In genomic region chr16:88819126-88819525, GRCh38 we compare ENCODE assay signal across 18 cellular contexts. TPM values are rescaled to one million over a fixed set of nuclear protein-coding genes. Genes with fewer than 3 reads are reported as not detected.
A peak's percentile ranks its signal among the peaks of the same experiment; 100 is the strongest.
DNase-seq lines count a peak whose midpoint lies in the region; ATAC-seq, FAIRE-seq and TF ChIP-seq lines count a peak whose summit lies in the region.
"Had no signal": no experiment of that assay in that cellular context is flagged by ENCODE, and none has a peak within 500 bp of the region (broad histone marks: within the 10 kb centered on the region; RNA-seq: fewer than 3 reads in every experiment).

No MANE protein-coding gene starts in this region.

- no peak overlapping the region for H4K5ac ChIP-seq in H1 (ENCODE audit: insufficient read length, low read depth, low read length)

- no peak for ATAC-seq in activated T-cell treated with anti-CD3 and anti-CD28 coated beads, Interleukin-2, amount 50 U/mL, for 72 hours (replicated peaks in 1 of 2)
- ATAC-seq in activated T-cell treated with anti-CD3 and anti-CD28 coated beads, Interleukin-2, amount 50 U/mL, for 4 hours, result no peak
- no peak for ATAC-seq in HG03135 (IDR thresholded peaks at IDR 0.05; ENCODE audit: unreplicated experiment)
- ATAC-seq: HCT116 had no signal

- H3K79me1 ChIP-seq in H1 (ENCODE audit: low read depth, low read length), result no peaks in the 10 kb centered on the region

- TF ChIP-seq CTCF in NB4 (IDR thresholded peaks at IDR 0.05; ENCODE audit: low read depth, low read length) (no peak), H1 (IDR thresholded peaks at IDR 0.05; ENCODE audit: control extremely low read depth in 1 of 3, insufficient read depth in 1 of 3, low read depth in 1 of 3, low read length in 3 of 3) (no peak)

- no peak for TF ChIP-seq RAD21 in H1 (IDR thresholded peaks at IDR 0.05 in 1 of 2, conservative IDR thresholded peaks at IDR 0.05 in 1 of 2; ENCODE audit: low read depth in 2 of 2, low read length in 2 of 2)

- H2BK12ac ChIP-seq in H1 (ENCODE audit: low read depth, low read length), result no peak overlapping the region

- H4K20me1 ChIP-seq in H1 (replicated peaks in 1 of 2; ENCODE audit: control insufficient read depth in 1 of 2, insufficient read depth in 2 of 2, low read length in 2 of 2), result peaks cover 0 to 3% of the 10 kb centered on the region in 2 experiments

- no peak overlapping the region for H2AK5ac ChIP-seq in H1 (ENCODE audit: low read depth, low read length)

- H3K79me2 ChIP-seq in H1 (ENCODE audit: control insufficient read depth in 1 of 2, insufficient read depth in 2 of 2, low read length in 2 of 2), result no peaks in the 10 kb centered on the region

- DNase-seq in activated T-cell treated with anti-CD3 and anti-CD28 coated beads, Interleukin-2, amount 50 U/mL, for 72 hours, result no peak
- DNase-seq in activated T-cell treated with anti-CD3 and anti-CD28 coated beads, Interleukin-2, amount 50 U/mL, for 4 hours, result no peak
- DNase-seq in NB4 (ENCODE audit: low read depth) (peak; percentile 55), H1 (ENCODE audit: low read depth in 1 of 2, low spot score in 2 of 2) (no peak), hypothalamus (lab: John Stamatoyannopoulos, UW) (no peak)
- DNase-seq: 8988T; AML-193; Caco-2; CD8-positive, alpha-beta memory T cell; DND-41; GDM1 had no signal

- no peak overlapping the region for H2AFZ ChIP-seq in H1 (ENCODE audit: low read length)

- H2BK20ac ChIP-seq in H1 (ENCODE audit: low read length), result no peak overlapping the region

- no peak overlapping the region for H2BK15ac ChIP-seq in H1 (ENCODE audit: low read length)

- no peak overlapping the region for H3K56ac ChIP-seq in H1 (replicated peaks; ENCODE audit: insufficient read length, low read depth, low read length)

- H3K36me3 Mint-ChIP-seq in activated T-cell treated with anti-CD3 and anti-CD28 coated beads, Interleukin-2, amount 50 U/mL, for 72 hours (ENCODE audit: insufficient read depth in 2 of 2), result no peaks in the 10 kb centered on the region
- H3K36me3 Mint-ChIP-seq in activated T-cell treated with anti-CD3 and anti-CD28 coated beads, Interleukin-2, amount 50 U/mL, for 4 hours (ENCODE audit: insufficient read depth), result peaks cover 3% of the 10 kb centered on the region
- H3K36me3 Mint-ChIP-seq: IgD-negative memory B cell had no signal

- H3K4me2 ChIP-seq in H1 (ENCODE audit: insufficient read depth in 1 of 2, low read depth in 2 of 2, low read length in 2 of 2), result no peak overlapping the region
- H3K4me2 ChIP-seq: BLaER1 had no signal

- no peak overlapping the region for H4K91ac ChIP-seq in H1 (replicated peaks; ENCODE audit: insufficient read length, low read length)

- H2BK120ac ChIP-seq in H1 (replicated peaks; ENCODE audit: low read depth, low read length), result no peak overlapping the region

- no peaks in the 10 kb centered on the region for H3K4me1 Mint-ChIP-seq in activated T-cell treated with anti-CD3 and anti-CD28 coated beads, Interleukin-2, amount 50 U/mL, for 72 hours (ENCODE audit: low read depth)
- no peaks in the 10 kb centered on the region for H3K4me1 Mint-ChIP-seq in activated T-cell treated with anti-CD3 and anti-CD28 coated beads, Interleukin-2, amount 50 U/mL, for 4 hours (ENCODE audit: low read depth)
- H3K4me1 Mint-ChIP-seq: CD8-positive, alpha-beta memory T cell; IgD-negative memory B cell had no signal

- H3K27ac Mint-ChIP-seq in activated T-cell treated with anti-CD3 and anti-CD28 coated beads, Interleukin-2, amount 50 U/mL, for 72 hours, result peak overlapping the region; percentile 68
- H3K27ac Mint-ChIP-seq: IgD-negative memory B cell had no signal

- H3K27ac ChIP-seq in H1 (ENCODE audit: low read depth, low read length), result no peak overlapping the region
- H3K27ac ChIP-seq: BLaER1 had no signal

- H3K4me3 Mint-ChIP-seq in activated T-cell treated with anti-CD3 and anti-CD28 coated beads, Interleukin-2, amount 50 U/mL, for 72 hours, result no peak overlapping the region
- H3K4me3 Mint-ChIP-seq in activated T-cell treated with anti-CD3 and anti-CD28 coated beads, Interleukin-2, amount 50 U/mL, for 4 hours, result no peak overlapping the region
- H3K4me3 Mint-ChIP-seq: CD8-positive, alpha-beta memory T cell; IgD-negative memory B cell had no signal

- H3K14ac ChIP-seq in H1 (ENCODE audit: insufficient read length), result no peak overlapping the region

- TF ChIP-seq POLR2A in NB4 (IDR thresholded peaks at IDR 0.05; ENCODE audit: extremely low read depth, insufficient read length) (no peak), H1 (IDR thresholded peaks at IDR 0.05; ENCODE audit: control extremely low read depth in 1 of 2, low read depth in 2 of 2, low read length in 2 of 2) (no peak)

- POLR2A ChIA-PET in H1 (lab: Charles Lee; ENCODE audit: partially characterized antibody), result interaction anchor here (0.9 to 9.0 kb wide), 3 partner anchors 7 to 14 kb away, joined by 3 to 77 read pairs (median 4); partner anchors contain the start of gene APRT

- H3K4ac ChIP-seq in H1 (replicated peaks; ENCODE audit: insufficient read length, low read depth, low read length), result no peak overlapping the region

- no peak overlapping the region for H3K4me3 ChIP-seq in NB4 (ENCODE audit: low read depth, low read length)
- H3K4me3 ChIP-seq in H1 (ENCODE audit: extremely low read depth in 1 of 4, insufficient read depth in 2 of 4, low read depth in 3 of 4, low read length in 4 of 4), result no peak overlapping the region
- H3K4me3 ChIP-seq: BLaER1 had no signal

- no peaks in the 10 kb centered on the region for H3K23me2 ChIP-seq in H1 (ENCODE audit: low read depth, low read length)

- no peaks in the 10 kb centered on the region for H3K4me1 ChIP-seq in H1 (replicated peaks in 1 of 4; ENCODE audit: control insufficient read depth in 3 of 4, insufficient read depth in 4 of 4, low read length in 3 of 4)
- H3K4me1 ChIP-seq: Caco-2 had no signal

- TF ChIP-seq EP300 in H1 (IDR thresholded peaks at IDR 0.05; ENCODE audit: borderline replicate concordance in 1 of 2, low read depth in 2 of 2, low read length in 2 of 2), result no peak

- no peak overlapping the region for H2BK5ac ChIP-seq in H1 (ENCODE audit: low read depth, low read length)

- H3K9me3 ChIP-seq in H1 (ENCODE audit: insufficient read depth in 2 of 2, low read depth in 1 of 2, low read length in 1 of 2), result no peaks in the 10 kb centered on the region
- H3K9me3 ChIP-seq: BLaER1, Caco-2 had no signal

- 88% methylated on average over 13 of the region's 16 CpGs; no CpG with 5 or more reads in 1 of the 2 experiments for WGBS in H1 (ENCODE audit: extremely low coverage in 1 of 2, insufficient coverage in 1 of 2, insufficient read length in 1 of 2, insufficient replicate concordance in 2 of 2, low coverage in 1 of 2, low lambda C conversion rate in 2 of 2, missing lambda C conversion rate in 1 of 2), 2 experiments

- H3K27me3 Mint-ChIP-seq in activated T-cell treated with anti-CD3 and anti-CD28 coated beads, Interleukin-2, amount 50 U/mL, for 72 hours (ENCODE audit: low read depth), result no peaks in the 10 kb centered on the region
- no peaks in the 10 kb centered on the region for H3K27me3 Mint-ChIP-seq in activated T-cell treated with anti-CD3 and anti-CD28 coated beads, Interleukin-2, amount 50 U/mL, for 4 hours (ENCODE audit: low read depth)
- H3K27me3 Mint-ChIP-seq: CD8-positive, alpha-beta memory T cell; IgD-negative memory B cell had no signal

- no peak for FAIRE-seq in H1 (lab: Jason Lieb, UNC)
- FAIRE-seq: GM12892, GM19239, H54 had no signal

- H4K8ac ChIP-seq in H1 (ENCODE audit: extremely low read depth, insufficient read depth, low read length), result peak overlapping the region; percentile 68; the same call in 1 of the 2 replicates

- H3K18ac ChIP-seq in H1 (ENCODE audit: extremely low read depth, low read length), result no peak overlapping the region

- CTCF ChIA-PET in H1 (lab: Charles Lee; ENCODE audit: partially characterized antibody), result interaction anchor here (0.6 to 2.2 kb wide), 10 partner anchors 11 to 348 kb away, joined by 3 to 6 read pairs (median 3); no protein-coding TSS in a partner anchor

- no peaks in the 10 kb centered on the region for H3K36me3 ChIP-seq in H1 (ENCODE audit: control insufficient read depth in 2 of 4, insufficient read depth in 4 of 4, low read length in 3 of 4)

- H3K9ac ChIP-seq in H1 (replicated peaks in 1 of 4; ENCODE audit: extremely low read depth in 1 of 4, low read depth in 3 of 4, low read length in 3 of 4), result no peak overlapping the region
- H3K9ac ChIP-seq: BLaER1 had no signal

- no peaks in the 10 kb centered on the region for H3K27me3 ChIP-seq in H1 (replicated peaks in 1 of 4; ENCODE audit: control insufficient read depth in 3 of 4, extremely low read depth in 1 of 4, insufficient read depth in 3 of 4, low read length in 3 of 4)
- H3K27me3 ChIP-seq: BLaER1 had no signal

- no peak overlapping the region for H3K23ac ChIP-seq in H1 (ENCODE audit: insufficient read length)

- no peaks in the 10 kb centered on the region for H3K9me3 Mint-ChIP-seq in activated T-cell treated with anti-CD3 and anti-CD28 coated beads, Interleukin-2, amount 50 U/mL, for 72 hours
- no peaks in the 10 kb centered on the region for H3K9me3 Mint-ChIP-seq in activated T-cell treated with anti-CD3 and anti-CD28 coated beads, Interleukin-2, amount 50 U/mL, for 4 hours
- H3K9me3 Mint-ChIP-seq: CD8-positive, alpha-beta memory T cell; IgD-negative memory B cell had no signal

RNA-seq across cellular contexts. Expression of gene APRT, which starts 7.4 kb away (rescaled TPM):
- 100 to 1,000 TPM; 116 to 139 TPM for total RNA-seq in activated T-cell treated with anti-CD3 and anti-CD28 coated beads, Interleukin-2, amount 50 U/mL, for 72 hours
- total RNA-seq in activated T-cell treated with anti-CD3 and anti-CD28 coated beads, Interleukin-2, amount 50 U/mL, for 4 hours, result 100 to 1,000 TPM; 534 to 566 (median 566) TPM
- 221 and 244 TPM in 2 replicates for total RNA-seq in H1 (2021; fragmentation: NEBNext Ultra II Directional; extraction: Animal tissue kit (Norgen Biotek cat#: 25700))
- 267 and 272 TPM in 2 replicates for polyA plus RNA-seq in H1 (2011; rRNA removed)
- polyA plus RNA-seq in H1 (2011; cell fraction: cytosol; rRNA removed), result 183 TPM
- polyA plus RNA-seq in H1 (2011; cell fraction: nucleus; rRNA removed), result 229 TPM
- polyA plus RNA-seq in H1 (2012, experiment 1 of 2), result 277 to 336 TPM (median 307 TPM) in 4 replicates
- polyA plus RNA-seq in H1 (2012, experiment 2 of 2), result 319 TPM
- polyA plus RNA-seq in H1 (2013, experiment 1 of 2), result 268 TPM
- 292 TPM for polyA plus RNA-seq in H1 (2013, experiment 2 of 2)
- polyA minus RNA-seq in H1 (2011; rRNA and poly(A)+ RNA removed), result 35.1 and 46.4 TPM in 2 replicates
- polyA minus RNA-seq in H1 (2011; cell fraction: cytosol; rRNA and poly(A)+ RNA removed), result 153 TPM
- polyA minus RNA-seq in H1 (2011; cell fraction: nucleus; rRNA and poly(A)+ RNA removed), result 113 TPM

RNA-seq across cellular contexts. Expression of gene CDT1, which starts 15.5 kb away (rescaled TPM):
- 100 to 1,000 TPM; 167 to 172 TPM for total RNA-seq in activated T-cell treated with anti-CD3 and anti-CD28 coated beads, Interleukin-2, amount 50 U/mL, for 72 hours
- total RNA-seq in activated T-cell treated with anti-CD3 and anti-CD28 coated beads, Interleukin-2, amount 50 U/mL, for 4 hours, result 10 to 100 TPM; 81.0 to 96.4 (median 87.2) TPM
- total RNA-seq in H1 (2021; fragmentation: NEBNext Ultra II Directional; extraction: Animal tissue kit (Norgen Biotek cat#: 25700)), result 95.4 and 96.5 TPM in 2 replicates
- 76.7 and 141 TPM in 2 replicates for polyA plus RNA-seq in H1 (2011; rRNA removed)
- polyA plus RNA-seq in H1 (2011; cell fraction: cytosol; rRNA removed), result 58.9 TPM
- polyA plus RNA-seq in H1 (2011; cell fraction: nucleus; rRNA removed), result 87.0 TPM
- 38.0 to 88.5 TPM (median 80.4 TPM) in 4 replicates for polyA plus RNA-seq in H1 (2012, experiment 1 of 2)
- polyA plus RNA-seq in H1 (2012, experiment 2 of 2), result 81.9 TPM
- 43.2 TPM for polyA plus RNA-seq in H1 (2013, experiment 1 of 2)
- 40.8 TPM for polyA plus RNA-seq in H1 (2013, experiment 2 of 2)
- 33.2 and 36.2 TPM in 2 replicates for polyA minus RNA-seq in H1 (2011; rRNA and poly(A)+ RNA removed)
- polyA minus RNA-seq in H1 (2011; cell fraction: cytosol; rRNA and poly(A)+ RNA removed), result 144 TPM
- 89.1 TPM for polyA minus RNA-seq in H1 (2011; cell fraction: nucleus; rRNA and poly(A)+ RNA removed)

RNA-seq across cellular contexts. Expression of gene PIEZO1, which starts 34.1 kb away (rescaled TPM):
- total RNA-seq in activated T-cell treated with anti-CD3 and anti-CD28 coated beads, Interleukin-2, amount 50 U/mL, for 72 hours, result 100 to 1,000 TPM in 1 of 2 donors, 10 to 100 TPM in 1; 94.1 to 141 TPM
- total RNA-seq in activated T-cell treated with anti-CD3 and anti-CD28 coated beads, Interleukin-2, amount 50 U/mL, for 4 hours, result 100 to 1,000 TPM; 116 to 171 (median 139) TPM
- 63.6 and 67.5 TPM in 2 replicates for total RNA-seq in H1 (2021; fragmentation: NEBNext Ultra II Directional; extraction: Animal tissue kit (Norgen Biotek cat#: 25700))
- polyA plus RNA-seq in H1 (2011; rRNA removed), result 42.3 and 62.6 TPM in 2 replicates
- 43.1 TPM for polyA plus RNA-seq in H1 (2011; cell fraction: cytosol; rRNA removed)
- 361 TPM for polyA plus RNA-seq in H1 (2011; cell fraction: nucleus; rRNA removed)
- 37.5 to 75.6 TPM (median 65.9 TPM) in 4 replicates for polyA plus RNA-seq in H1 (2012, experiment 1 of 2)
- 43.7 TPM for polyA plus RNA-seq in H1 (2012, experiment 2 of 2)
- 76.1 TPM for polyA plus RNA-seq in H1 (2013, experiment 1 of 2)
- 73.2 TPM for polyA plus RNA-seq in H1 (2013, experiment 2 of 2)
- polyA minus RNA-seq in H1 (2011; rRNA and poly(A)+ RNA removed), result 19.7 and 34.2 TPM in 2 replicates
- polyA minus RNA-seq in H1 (2011; cell fraction: cytosol; rRNA and poly(A)+ RNA removed), result 33.0 TPM
- polyA minus RNA-seq in H1 (2011; cell fraction: nucleus; rRNA and poly(A)+ RNA removed), result 63.0 TPM

RNA-seq across cellular contexts. Expression of gene GALNS, which starts 37.6 kb away (rescaled TPM):
- 10 to 100 TPM; 26.1 to 31.7 TPM for total RNA-seq in activated T-cell treated with anti-CD3 and anti-CD28 coated beads, Interleukin-2, amount 50 U/mL, for 72 hours
- 10 to 100 TPM; 20.6 to 24.1 (median 21.1) TPM for total RNA-seq in activated T-cell treated with anti-CD3 and anti-CD28 coated beads, Interleukin-2, amount 50 U/mL, for 4 hours
- total RNA-seq in H1 (2021; fragmentation: NEBNext Ultra II Directional; extraction: Animal tissue kit (Norgen Biotek cat#: 25700)), result 17.8 and 22.4 TPM in 2 replicates
- 8.9 and 12.7 TPM in 2 replicates for polyA plus RNA-seq in H1 (2011; rRNA removed)
- polyA plus RNA-seq in H1 (2011; cell fraction: cytosol; rRNA removed), result 9.8 TPM
- 28.1 TPM for polyA plus RNA-seq in H1 (2011; cell fraction: nucleus; rRNA removed)
- polyA plus RNA-seq in H1 (2012, experiment 1 of 2), result 15.7 to 17.2 TPM (median 16.7 TPM) in 4 replicates
- 11.6 TPM for polyA plus RNA-seq in H1 (2012, experiment 2 of 2)
- polyA plus RNA-seq in H1 (2013, experiment 1 of 2), result 14.6 TPM
- 15.0 TPM for polyA plus RNA-seq in H1 (2013, experiment 2 of 2)
- 7.5 and 10.5 TPM in 2 replicates for polyA minus RNA-seq in H1 (2011; rRNA and poly(A)+ RNA removed)
- 10.6 TPM for polyA minus RNA-seq in H1 (2011; cell fraction: cytosol; rRNA and poly(A)+ RNA removed)
- 22.3 TPM for polyA minus RNA-seq in H1 (2011; cell fraction: nucleus; rRNA and poly(A)+ RNA removed)

RNA-seq across cellular contexts. Expression of gene TRAPPC2L, which starts 37.8 kb away (rescaled TPM):
- total RNA-seq in activated T-cell treated with anti-CD3 and anti-CD28 coated beads, Interleukin-2, amount 50 U/mL, for 72 hours, result 10 to 100 TPM; 32.0 to 35.2 TPM
- total RNA-seq in activated T-cell treated with anti-CD3 and anti-CD28 coated beads, Interleukin-2, amount 50 U/mL, for 4 hours, result 100 to 1,000 TPM in 1 of 3 donors, 10 to 100 TPM in 2; 78.9 to 105 (median 98.0) TPM
- total RNA-seq in H1 (2021; fragmentation: NEBNext Ultra II Directional; extraction: Animal tissue kit (Norgen Biotek cat#: 25700)), result 94.0 and 98.7 TPM in 2 replicates
- polyA plus RNA-seq in H1 (2011; rRNA removed), result 113 and 133 TPM in 2 replicates
- polyA plus RNA-seq in H1 (2011; cell fraction: cytosol; rRNA removed), result 98.2 TPM
- polyA plus RNA-seq in H1 (2011; cell fraction: nucleus; rRNA removed), result 131 TPM
- 129 to 276 TPM (median 222 TPM) in 4 replicates for polyA plus RNA-seq in H1 (2012, experiment 1 of 2)
- polyA plus RNA-seq in H1 (2012, experiment 2 of 2), result 213 TPM
- polyA plus RNA-seq in H1 (2013, experiment 1 of 2), result 84.6 TPM
- polyA plus RNA-seq in H1 (2013, experiment 2 of 2), result 84.6 TPM
- polyA minus RNA-seq in H1 (2011; rRNA and poly(A)+ RNA removed), result 61.8 and 63.2 TPM in 2 replicates
- polyA minus RNA-seq in H1 (2011; cell fraction: cytosol; rRNA and poly(A)+ RNA removed), result 31.9 TPM
- 47.8 TPM for polyA minus RNA-seq in H1 (2011; cell fraction: nucleus; rRNA and poly(A)+ RNA removed)
